ENCODE assay signal across 19 cellular contexts in genomic region chrX:22220941-22221340, GRCh38. TPM values are rescaled to one million over a fixed set of nuclear protein-coding genes. Genes with fewer than 3 reads are reported as not detected.
DNase-seq lines count a peak whose midpoint lies in the region; TF ChIP-seq lines count a peak whose summit lies in the region.
"Had no signal": no experiment of that assay in that cellular context is flagged by ENCODE, and none has a peak within 500 bp of the region (broad histone marks: within the 10 kb centered on the region; RNA-seq: fewer than 3 reads in every experiment).

No MANE protein-coding gene starts in this region.

- TF ChIP-seq CTCF in fibroblast of villous mesenchyme (IDR thresholded peaks at IDR 0.05; ENCODE audit: insufficient read depth, low read depth, low read length) = no peak
- TF ChIP-seq CTCF in colonic mucosa (IDR thresholded peaks at IDR 0.05) = no peak

- H3K27ac ChIP-seq in colonic mucosa (no peak overlapping the region), caudate nucleus (ENCODE audit: low read depth, low read length) (no peak overlapping the region)
- H3K27ac ChIP-seq: 22Rv1, gastrocnemius medialis, left ventricle myocardium inferior, tibial artery had no signal

- no peaks in the 10 kb centered on the region for H3K27me3 ChIP-seq in colonic mucosa
- H3K27me3 ChIP-seq: gastrocnemius medialis, tibial artery had no signal

- no peaks in the 10 kb centered on the region for H3K36me3 ChIP-seq in colonic mucosa
- H3K36me3 ChIP-seq: gastrocnemius medialis, left ventricle myocardium inferior, tibial artery had no signal

- intact Hi-C loops in colonic mucosa (cut with DNase I) = no loop called here

- H3K9ac ChIP-seq in colonic mucosa (ENCODE audit: low read depth in 2 of 2, low read length in 2 of 2) = no peak overlapping the region

- DNase-seq in DMS53 (lab: John Stamatoyannopoulos, UW) (peak; percentile 8), DMS53 treated with DMSO at 0.1 percent for 48 hours (lab: John Stamatoyannopoulos, UW; ENCODE audit: unreplicated experiment) (no peak), SW480 (ENCODE audit: low spot score) (peak; percentile 5), fibroblast of villous mesenchyme (ENCODE audit: low read depth) (peak; percentile 39), colonic mucosa (no peak), caudate nucleus (lab: John Stamatoyannopoulos, UW) (no peak)
- no peak for DNase-seq in stimulated activated naive CD4-positive, alpha-beta T cell (lab: John Stamatoyannopoulos, UW)
- no peak for DNase-seq in activated CD4-positive, alpha-beta T cell treated with anti-CD3 and anti-CD28 coated beads for 4 hours
- DNase-seq: activated CD4-positive, alpha-beta T cell treated with anti-CD3 and anti-CD28 coated beads, Interleukin-2, amount 50 U/mL, for 1 hour; activated gamma-delta T cell; gastrocnemius medialis; left ventricle myocardium inferior; NCI-H2081; T-helper 17 cell; tibial artery had no signal

- H3K4me3 ChIP-seq in fibroblast of villous mesenchyme (ENCODE audit: low read depth, low read length) (no peak overlapping the region), colonic mucosa (no peak overlapping the region)
- H3K4me3 ChIP-seq: gastrocnemius medialis, K562, left ventricle myocardium inferior, tibial artery had no signal

- H3K4me1 ChIP-seq in colonic mucosa = no peaks in the 10 kb centered on the region
- H3K4me1 ChIP-seq: gastrocnemius medialis, left ventricle myocardium inferior, tibial artery had no signal

- no peaks in the 10 kb centered on the region for H3K9me3 ChIP-seq in colonic mucosa
- H3K9me3 ChIP-seq: gastrocnemius medialis, left ventricle myocardium inferior, tibial artery had no signal

RNA-seq across cellular contexts. Expression of gene CBLL2, which starts 51.8 kb away (rescaled TPM):
- total RNA-seq in fibroblast of villous mesenchyme (not detected in 2 replicates), colonic mucosa (not detected)
- total RNA-seq: cerebellum, gastrocnemius medialis, K562, left ventricle myocardium inferior, neural crest cell, T-helper 17 cell had no signal

Comparison
In these comparisons a context has a peak if more than half of its experiments do, and no peak if none do; other contexts are left out.
1. DNase-seq: peak in DMS53 (single experiment), SW480 (single experiment) and fibroblast of villous mesenchyme (single experiment); none in DMS53 treated with DMSO at 0.1 percent for 48 hours (single experiment), stimulated activated naive CD4-positive, alpha-beta T cell (0 of 6), colonic mucosa (single experiment), activated CD4-positive, alpha-beta T cell treated with anti-CD3 and anti-CD28 coated beads for 4 hours (0 of 2) and caudate nucleus (0 of 61).